In genomic region chr6:31829633-31830492, GRCh38 we compare ENCODE assay signal across 8 cellular contexts. TPM values are rescaled to one million over a fixed set of nuclear protein-coding genes. Genes with fewer than 3 reads are reported as not detected.
DNase-seq lines count a peak whose midpoint lies in the region; ATAC-seq and TF ChIP-seq lines count a peak whose summit lies in the region.

No MANE protein-coding gene starts in this region.

- TF ChIP-seq EP300 in gastroesophageal sphincter (IDR thresholded peaks at IDR 0.05) = no peak

- TF ChIP-seq POLR2A in gastroesophageal sphincter (IDR thresholded peaks at IDR 0.05) = no peak

- DNase-seq in activated CD8-positive, alpha-beta memory T cell treated with anti-CD3 and anti-CD28 coated beads, Interleukin-2, amount 10 ng/mL, durations not matched to agents 7 days and 5 days = no peak
- DNase-seq in activated CD8-positive, alpha-beta memory T cell treated with anti-CD3 and anti-CD28 coated beads for 24 hours = no peak
- DNase-seq in NCI-H1436 treated with DMSO at 0.1 percent for 48 hours (lab: John Stamatoyannopoulos, UW) (peak; percentile 40), psoas muscle (no peak)
- DNase-seq in activated CD8-positive, alpha-beta T cell treated with anti-CD3 and anti-CD28 coated beads for 36 hours = no peak

- H3K9me3 Mint-ChIP-seq in activated CD8-positive, alpha-beta memory T cell treated with anti-CD3 and anti-CD28 coated beads, Interleukin-2, amount 10 ng/mL, durations not matched to agents 7 days and 5 days (ENCODE audit: low read depth) = no peaks in the 10 kb centered on the region
- H3K9me3 Mint-ChIP-seq in activated CD8-positive, alpha-beta T cell treated with anti-CD3 and anti-CD28 coated beads for 36 hours = no peaks in the 10 kb centered on the region

- peak overlapping the region; percentile 71 to 95 (median 92) for H3K27ac ChIP-seq in gastroesophageal sphincter
- peak overlapping the region; percentile 90 for H3K27ac ChIP-seq in psoas muscle

- H3K4me1 ChIP-seq in gastroesophageal sphincter = peaks cover 0 to 57% (median 23%) of the 10 kb centered on the region in 3 donors
- peaks cover 28% of the 10 kb centered on the region for H3K4me1 ChIP-seq in psoas muscle

- no peaks in the 10 kb centered on the region for H3K36me3 ChIP-seq in gastroesophageal sphincter
- no peaks in the 10 kb centered on the region for H3K36me3 ChIP-seq in psoas muscle (ENCODE audit: insufficient read depth in 1 of 2, low read depth in 1 of 2)

- CTCF ChIA-PET in activated CD8-positive, alpha-beta memory T cell treated with anti-CD3 and anti-CD28 coated beads, Interleukin-2, amount 10 ng/mL, durations not matched to agents 7 days and 5 days (lab: Charles Lee) = interaction anchor here (0.6 to 4.5 kb wide), 34 partner anchors 9 to 252 kb away, joined by 3 to 51 read pairs (median 5); partner anchors contain the start of genes ABHD16A, BAG6, DDAH2 and GPANK1
- CTCF ChIA-PET in activated CD8-positive, alpha-beta T cell treated with anti-CD3 and anti-CD28 coated beads for 36 hours (lab: Charles Lee) = interaction anchor here (0.6 to 2.0 kb wide), 29 partner anchors 8 to 279 kb away, joined by 3 to 14 read pairs (median 4); partner anchors contain the start of genes ABHD16A, C6orf47, CLIC1 and DDAH2

- H3K27ac Mint-ChIP-seq in activated CD8-positive, alpha-beta memory T cell treated with anti-CD3 and anti-CD28 coated beads, Interleukin-2, amount 10 ng/mL, durations not matched to agents 7 days and 5 days = peak overlapping the region; percentile 83
- peak overlapping the region; percentile 81 for H3K27ac Mint-ChIP-seq in activated CD8-positive, alpha-beta T cell treated with anti-CD3 and anti-CD28 coated beads for 36 hours

- H3K27me3 Mint-ChIP-seq in activated CD8-positive, alpha-beta memory T cell treated with anti-CD3 and anti-CD28 coated beads, Interleukin-2, amount 10 ng/mL, durations not matched to agents 7 days and 5 days = no peaks in the 10 kb centered on the region
- no peaks in the 10 kb centered on the region for H3K27me3 Mint-ChIP-seq in activated CD8-positive, alpha-beta T cell treated with anti-CD3 and anti-CD28 coated beads for 36 hours

- peak; percentile 64 for TF ChIP-seq CTCF in activated CD8-positive, alpha-beta T cell treated with anti-CD3 and anti-CD28 coated beads for 36 hours (IDR thresholded peaks at IDR 0.05)
- TF ChIP-seq CTCF in gastroesophageal sphincter (IDR thresholded peaks at IDR 0.05) = peak in 2 of 4 experiments; percentile 40 to 48
- TF ChIP-seq CTCF in psoas muscle (IDR thresholded peaks at IDR 0.05) = peak; percentile 52

- H3K4me1 Mint-ChIP-seq in activated CD8-positive, alpha-beta memory T cell treated with anti-CD3 and anti-CD28 coated beads, Interleukin-2, amount 10 ng/mL, durations not matched to agents 7 days and 5 days = peaks cover 42% of the 10 kb centered on the region
- peaks cover 33% of the 10 kb centered on the region for H3K4me1 Mint-ChIP-seq in activated CD8-positive, alpha-beta T cell treated with anti-CD3 and anti-CD28 coated beads for 36 hours (ENCODE audit: low read depth)

- peak overlapping the region; percentile 96 for H3K4me3 Mint-ChIP-seq in activated CD8-positive, alpha-beta memory T cell treated with anti-CD3 and anti-CD28 coated beads, Interleukin-2, amount 10 ng/mL, durations not matched to agents 7 days and 5 days
- H3K4me3 Mint-ChIP-seq in activated CD8-positive, alpha-beta T cell treated with anti-CD3 and anti-CD28 coated beads for 36 hours = peak overlapping the region; percentile 84

- POLR2A ChIA-PET in activated CD8-positive, alpha-beta T cell treated with anti-CD3 and anti-CD28 coated beads for 36 hours (lab: Charles Lee) = interaction anchor here (0.5 to 2.3 kb wide), 9 partner anchors 10 to 287 kb away, joined by 3 to 7 read pairs (median 4); partner anchors contain the start of genes BAG6, CLIC1, DDAH2 and HSPA1A

- H3K4me3 ChIP-seq in gastroesophageal sphincter (peak overlapping the region; percentile 63 to 93), psoas muscle (peak overlapping the region; percentile 74)

- H3K9me3 ChIP-seq in gastroesophageal sphincter (no peaks in the 10 kb centered on the region), psoas muscle (no peaks in the 10 kb centered on the region)

- no peaks in the 10 kb centered on the region for H3K27me3 ChIP-seq in gastroesophageal sphincter
- H3K27me3 ChIP-seq in psoas muscle (ENCODE audit: insufficient read depth in 3 of 3, low read length in 2 of 3) = no peaks in the 10 kb centered on the region

- WGBS in gastroesophageal sphincter (ENCODE audit: low coverage in 1 of 2), 2 donors = 0% methylated on average over 13 to 19 of the region's 20 CpGs
- 0% methylated on average over 14 to 19 of the region's 20 CpGs for WGBS in psoas muscle, 3 donors

- ATAC-seq in activated CD8-positive, alpha-beta memory T cell treated with anti-CD3 and anti-CD28 coated beads, Interleukin-2, amount 10 ng/mL, durations not matched to agents 7 days and 5 days = no peak
- no peak for ATAC-seq in activated CD8-positive, alpha-beta T cell treated with anti-CD3 and anti-CD28 coated beads for 36 hours
- ATAC-seq in gastroesophageal sphincter = no peak
- no peak for ATAC-seq in psoas muscle
- ATAC-seq in HG02970 (IDR thresholded peaks at IDR 0.05; ENCODE audit: low FRiP score, unreplicated experiment) = no peak
- no peak for ATAC-seq in HG03442 (IDR thresholded peaks at IDR 0.05; ENCODE audit: unreplicated experiment)

- peaks cover 14% of the 10 kb centered on the region for H3K36me3 Mint-ChIP-seq in activated CD8-positive, alpha-beta memory T cell treated with anti-CD3 and anti-CD28 coated beads, Interleukin-2, amount 10 ng/mL, durations not matched to agents 7 days and 5 days
- peaks cover 13% of the 10 kb centered on the region for H3K36me3 Mint-ChIP-seq in activated CD8-positive, alpha-beta T cell treated with anti-CD3 and anti-CD28 coated beads for 36 hours (ENCODE audit: low read depth)

- intact Hi-C loops in activated CD8-positive, alpha-beta T cell treated with anti-CD3 and anti-CD28 coated beads for 36 hours (cut with micrococcal nuclease) = loop anchor here (5.0 to 10.0 kb wide), 3 partner anchors 93 to 265 kb away; partner anchors contain the start of genes C6orf47, CLIC1, CSNK2B and GPANK1
- intact Hi-C loops in psoas muscle (cut with DNase I) = loop anchor here (2.0 to 10.0 kb wide), 5 partner anchors 33 to 285 kb away; partner anchors contain the start of genes ATP6V1G2 (in 1 of the 2), DDX39B (in 1 of the 2), LY6G5C (in 1 of the 2) and NFKBIL1 (in 1 of the 2)

RNA-seq across cellular contexts. Expression of gene HSPA1B, which starts 2.3 kb away (rescaled TPM):
- 10 to 100 TPM; 64.6 to 71.6 TPM for total RNA-seq in activated CD8-positive, alpha-beta memory T cell treated with anti-CD3 and anti-CD28 coated beads, Interleukin-2, amount 10 ng/mL, durations not matched to agents 7 days and 5 days
- 10 to 100 TPM; 50.4 to 50.8 TPM for total RNA-seq in activated CD8-positive, alpha-beta T cell treated with anti-CD3 and anti-CD28 coated beads for 36 hours
- total RNA-seq in gastroesophageal sphincter (100 to 1,000 TPM; 198 to 260 (median 219) TPM), psoas muscle (100 to 1,000 TPM; 199 to 721 (median 347) TPM)
- 100 to 1,000 TPM in 2 of 3 donors, 10 to 100 TPM in 1; 19.4 to 148 (median 104) TPM for polyA plus RNA-seq in psoas muscle

RNA-seq across cellular contexts. Expression of gene HSPA1A, which starts 14.5 kb away (rescaled TPM):
- 100 to 1,000 TPM; 124 to 137 TPM for total RNA-seq in activated CD8-positive, alpha-beta memory T cell treated with anti-CD3 and anti-CD28 coated beads, Interleukin-2, amount 10 ng/mL, durations not matched to agents 7 days and 5 days
- 10 to 100 TPM; 36.6 to 37.8 TPM for total RNA-seq in activated CD8-positive, alpha-beta T cell treated with anti-CD3 and anti-CD28 coated beads for 36 hours
- total RNA-seq in gastroesophageal sphincter = 100 to 1,000 TPM; 287 to 496 (median 351) TPM
- 100 to 1,000 TPM; 241 to 940 (median 407) TPM for total RNA-seq in psoas muscle
- polyA plus RNA-seq in psoas muscle = 100 to 1,000 TPM in 2 of 3 donors, 10 to 100 TPM in 1; 37.1 to 319 (median 203) TPM

RNA-seq across cellular contexts. Expression of gene HSPA1L, which starts 14.8 kb away (rescaled TPM):
- total RNA-seq in activated CD8-positive, alpha-beta memory T cell treated with anti-CD3 and anti-CD28 coated beads, Interleukin-2, amount 10 ng/mL, durations not matched to agents 7 days and 5 days = 1 to 10 TPM; 2.9 to 3.1 TPM
- total RNA-seq in activated CD8-positive, alpha-beta T cell treated with anti-CD3 and anti-CD28 coated beads for 36 hours = 1 to 10 TPM; 1.7 to 2.0 TPM
- total RNA-seq in gastroesophageal sphincter (1 to 10 TPM; 1.9 to 3.9 (median 2.6) TPM), psoas muscle (1 to 10 TPM; 2.5 to 6.2 (median 4.4) TPM)
- polyA plus RNA-seq in psoas muscle = 10 to 100 TPM in 1 of 3 donors, 1 to 10 TPM in 1, under 1 TPM in 1; 0.86 to 23.1 (median 3.3) TPM

RNA-seq across cellular contexts. Expression of gene LSM2, which starts 23.1 kb away (rescaled TPM):
- 100 to 1,000 TPM; 124 to 129 TPM for total RNA-seq in activated CD8-positive, alpha-beta memory T cell treated with anti-CD3 and anti-CD28 coated beads, Interleukin-2, amount 10 ng/mL, durations not matched to agents 7 days and 5 days
- total RNA-seq in activated CD8-positive, alpha-beta T cell treated with anti-CD3 and anti-CD28 coated beads for 36 hours = 100 to 1,000 TPM; 117 to 120 TPM
- 10 to 100 TPM; 18.0 to 31.7 (median 28.5) TPM for total RNA-seq in gastroesophageal sphincter
- total RNA-seq in psoas muscle = 10 to 100 TPM; 19.5 to 42.9 (median 28.7) TPM
- 10 to 100 TPM; 35.3 to 92.1 (median 44.2) TPM for polyA plus RNA-seq in psoas muscle

RNA-seq across cellular contexts. Expression of gene NEU1, which starts 32.8 kb away (rescaled TPM):
- 10 to 100 TPM; 13.0 to 21.5 TPM for total RNA-seq in activated CD8-positive, alpha-beta memory T cell treated with anti-CD3 and anti-CD28 coated beads, Interleukin-2, amount 10 ng/mL, durations not matched to agents 7 days and 5 days
- 1 to 10 TPM; 8.7 to 9.8 TPM for total RNA-seq in activated CD8-positive, alpha-beta T cell treated with anti-CD3 and anti-CD28 coated beads for 36 hours
- total RNA-seq in gastroesophageal sphincter = 10 to 100 TPM; 28.2 to 39.1 (median 30.5) TPM
- 10 to 100 TPM; 14.2 to 20.6 (median 18.6) TPM for total RNA-seq in psoas muscle
- polyA plus RNA-seq in psoas muscle = 10 to 100 TPM; 25.2 to 39.8 (median 29.4) TPM
